Comparison of ENCODE assay signal across 9 cellular contexts in the genomic region with DNA sequence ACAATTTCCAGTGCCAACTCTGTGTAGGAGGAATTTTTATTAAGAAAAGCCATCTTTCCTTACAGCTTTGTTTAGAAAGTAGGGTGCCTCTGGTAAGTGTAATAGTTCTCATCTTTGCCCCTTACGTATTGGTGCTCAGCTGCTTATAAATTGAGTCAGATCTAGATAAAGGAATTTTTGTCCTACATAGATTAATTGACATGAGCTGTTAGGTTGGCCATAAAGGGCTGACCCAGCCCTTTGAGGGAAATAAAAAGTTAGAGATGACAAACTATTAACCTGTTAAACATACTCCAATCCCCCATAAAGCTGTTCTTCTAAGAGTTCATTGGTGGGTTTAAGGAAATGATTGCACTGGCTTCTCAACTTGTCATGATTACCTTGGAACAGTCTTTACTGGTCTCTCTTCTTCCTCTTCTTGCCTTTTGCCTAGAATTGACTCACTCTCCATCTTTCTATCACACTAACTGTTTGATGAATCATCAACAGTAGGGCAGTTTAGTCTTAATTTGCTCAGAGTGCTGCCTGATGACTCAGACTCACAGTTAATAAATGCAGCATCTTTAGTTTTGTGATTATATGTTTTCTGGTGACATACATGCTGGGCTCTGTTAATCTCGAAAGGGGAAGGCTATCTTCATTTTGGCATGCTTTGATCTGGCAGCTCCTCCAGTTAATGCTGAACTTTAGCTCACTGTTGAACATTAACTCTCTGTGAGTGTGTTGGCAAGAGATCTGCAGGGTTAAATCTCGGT. TPM values are rescaled to one million over a fixed set of nuclear protein-coding genes. Genes with fewer than 3 reads are reported as not detected.
DNase-seq lines count a peak whose midpoint lies in the region; ATAC-seq and TF ChIP-seq lines count a peak whose summit lies in the region.
"Had no signal": no experiment of that assay in that cellular context is flagged by ENCODE, and none has a peak within 500 bp of the region (broad histone marks: within the 10 kb centered on the region; RNA-seq: fewer than 3 reads in every experiment).

No MANE protein-coding gene starts in this region.

- TF ChIP-seq POLR2A in HCT116 (IDR thresholded peaks at IDR 0.05; ENCODE audit: borderline replicate concordance, extremely low read depth, insufficient read depth, insufficient read length) (no peak), NB4 (IDR thresholded peaks at IDR 0.05; ENCODE audit: extremely low read depth, insufficient read length) (no peak), stomach (IDR thresholded peaks at IDR 0.05) (no peak), vagina (IDR thresholded peaks at IDR 0.05) (no peak)

- no peaks in the 10 kb centered on the region for H3K9me3 Mint-ChIP-seq in dendritic cell treated with granulocyte-macrophage colony-stimulating factor and Interleukin-4, amounts not matched to agents 40 ng/mL and 50 ng/mL, for 4 days

- WGBS in stomach, 5 donors = 30 to 57% (median 37%) methylated on average over 3 of the region's 3 CpGs

- H3K9me3 ChIP-seq in HCT116 (ENCODE audit: control insufficient read depth in 1 of 2, insufficient read depth in 1 of 2, low read depth in 1 of 2, low read length in 2 of 2) (no peaks in the 10 kb centered on the region), stomach (no peaks in the 10 kb centered on the region), vagina (no peaks in the 10 kb centered on the region)

- TF ChIP-seq EP300 in stomach (IDR thresholded peaks at IDR 0.05) = no peak

- peaks cover 29% of the 10 kb centered on the region for H3K79me2 ChIP-seq in HCT116 (ENCODE audit: insufficient read depth, low read length)

- H3K27me3 ChIP-seq in HCT116 (ENCODE audit: insufficient read depth, low read length) = no peaks in the 10 kb centered on the region
- H3K27me3 ChIP-seq in stomach = no peaks in the 10 kb centered on the region
- H3K27me3 ChIP-seq in vagina = no peaks in the 10 kb centered on the region

- peak; percentile 94 for DNase-seq in ELR (ENCODE audit: low read depth)
- peak; percentile 86 for DNase-seq in HCT116 (ENCODE audit: low read depth, low spot score)
- DNase-seq in NB4 (ENCODE audit: low read depth) = peak; percentile 90
- DNase-seq in stomach = no peak
- no peak for DNase-seq in superior temporal gyrus (ENCODE audit: extremely low spot score)
- no peak for DNase-seq in vagina (ENCODE audit: extremely low spot score in 2 of 2)
- DNase-seq: left cardiac atrium had no signal

- POLR2A ChIA-PET in HCT116 (lab: Charles Lee) = interaction anchor here (1.0 to 1.3 kb wide), 3 partner anchors 14 to 42 kb away, joined by 3 read pairs; no protein-coding TSS in a partner anchor

- peak; percentile 42 for ATAC-seq in HCT116
- no peak for ATAC-seq in GM21367 (IDR thresholded peaks at IDR 0.05; ENCODE audit: unreplicated experiment)

- H3K9me2 ChIP-seq in HCT116 (ENCODE audit: insufficient read depth) = no peaks in the 10 kb centered on the region

- peak overlapping the region; percentile 68 for H3K27ac Mint-ChIP-seq in dendritic cell treated with granulocyte-macrophage colony-stimulating factor and Interleukin-4, amounts not matched to agents 40 ng/mL and 50 ng/mL, for 4 days

- H3K4me2 ChIP-seq in HCT116 (ENCODE audit: low read length) = peak overlapping the region; percentile 84

- no TSS peak for BruUV-seq in HCT116 (replicated peaks; lab: Mats Ljungman, UMichigan)

- no peaks in the 10 kb centered on the region for H3K36me3 ChIP-seq in HCT116 (ENCODE audit: control insufficient read depth in 1 of 2, insufficient read depth in 2 of 2, low read length in 2 of 2)
- no peaks in the 10 kb centered on the region for H3K36me3 ChIP-seq in stomach
- no peaks in the 10 kb centered on the region for H3K36me3 ChIP-seq in vagina

- TF ChIP-seq CTCF in HCT116 (IDR thresholded peaks at IDR 0.05 in 2 of 3, conservative IDR thresholded peaks at IDR 0.05 in 1 of 3; ENCODE audit: borderline replicate concordance in 1 of 3, insufficient read depth in 1 of 3, low read depth in 2 of 3, low read length in 2 of 3) = no peak
- no peak for TF ChIP-seq CTCF in NB4 (IDR thresholded peaks at IDR 0.05; ENCODE audit: low read depth, low read length)
- no peak for TF ChIP-seq CTCF in stomach (IDR thresholded peaks at IDR 0.05)
- TF ChIP-seq CTCF in vagina (IDR thresholded peaks at IDR 0.05) = no peak

- RAD21 ChIA-PET in HCT116 (lab: Charles Lee; ENCODE audit: low non-redundant PET in 1 of 2, low total read pairs in 2 of 2, uncharacterized antibody in 2 of 2, unreplicated experiment in 2 of 2) = no interaction called here

- H3K4me3 Mint-ChIP-seq in dendritic cell treated with granulocyte-macrophage colony-stimulating factor and Interleukin-4, amounts not matched to agents 40 ng/mL and 50 ng/mL, for 4 days = no peak overlapping the region

- H3K36me3 Mint-ChIP-seq in dendritic cell treated with granulocyte-macrophage colony-stimulating factor and Interleukin-4, amounts not matched to agents 40 ng/mL and 50 ng/mL, for 4 days (ENCODE audit: low read depth) = peaks cover 7% of the 10 kb centered on the region

- no peaks in the 10 kb centered on the region for H4K20me1 ChIP-seq in HCT116 (ENCODE audit: insufficient read depth)

- peak overlapping the region; percentile 31; the same call in 1 of the 2 replicates for H3K9ac ChIP-seq in HCT116 (ENCODE audit: low read length)

- TF ChIP-seq RAD21 in HCT116 (IDR thresholded peaks at IDR 0.05; ENCODE audit: low read depth) = no peak

- CTCF ChIA-PET in HCT116 (lab: Charles Lee) = interaction anchor here (0.7 to 1.8 kb wide), 5 partner anchors 45 to 109 kb away, joined by 3 to 7 read pairs (median 4); a partner anchor contains a TSS

- H3K4me3 ChIP-seq in HCT116 (replicated peaks in 1 of 2; ENCODE audit: low read depth in 1 of 2, low read length in 2 of 2) = peak overlapping the region; percentile 3 to 34; a peak in 3 of 4 replicates
- H3K4me3 ChIP-seq in NB4 (ENCODE audit: low read depth, low read length) = no peak overlapping the region
- H3K4me3 ChIP-seq in stomach = no peak overlapping the region
- H3K4me3 ChIP-seq in vagina = no peak overlapping the region

- no peaks in the 10 kb centered on the region for H3K27me3 Mint-ChIP-seq in dendritic cell treated with granulocyte-macrophage colony-stimulating factor and Interleukin-4, amounts not matched to agents 40 ng/mL and 50 ng/mL, for 4 days

- intact Hi-C loops in HCT116 (cut with micrococcal nuclease) (no loop called here), stomach (cut with DNase I; ENCODE audit: low total_unique reads) (no loop called here), vagina (cut with DNase I) (no loop called here)
- intact Hi-C loops in dendritic cell treated with granulocyte-macrophage colony-stimulating factor and Interleukin-4, amounts not matched to agents 40 ng/mL and 50 ng/mL, for 4 days (cut with micrococcal nuclease) = no loop called here

- H3K27ac ChIP-seq in HCT116 (ENCODE audit: low read depth, low read length) (peak overlapping the region; percentile 89), stomach (peak overlapping the region in 4 of 5 donors; percentile 8 to 66 (median 20)), vagina (no peak overlapping the region)

- H3K4me1 ChIP-seq in HCT116 (ENCODE audit: control insufficient read depth in 1 of 2, insufficient read depth in 2 of 2, low read length in 2 of 2) (peaks cover 92 to 100% of the 10 kb centered on the region in 2 experiments), stomach (peaks cover 64 to 95% (median 73%) of the 10 kb centered on the region in 4 donors), vagina (peaks cover 54% of the 10 kb centered on the region)

- H2AFZ ChIP-seq in HCT116 (ENCODE audit: low read depth, low read length, poor library complexity, severe bottlenecking) = no peak overlapping the region

- peaks cover 96% of the 10 kb centered on the region for H3K4me1 Mint-ChIP-seq in dendritic cell treated with granulocyte-macrophage colony-stimulating factor and Interleukin-4, amounts not matched to agents 40 ng/mL and 50 ng/mL, for 4 days (ENCODE audit: low read depth)

TF ChIP-seq in HCT116, 20 proteins besides CTCF, POLR2A, EP300 and RAD21:
- TF ChIP-seq JUND (IDR thresholded peaks at IDR 0.05) = no peak
- TF ChIP-seq ZFX (IDR thresholded peaks at IDR 0.05) = no peak
- TF ChIP-seq TCF7L2 (IDR thresholded peaks at IDR 0.05; ENCODE audit: borderline replicate concordance, extremely low read depth, insufficient read depth, insufficient read length) = peak; percentile 83
- no peak for TF ChIP-seq CBX3 (IDR thresholded peaks at IDR 0.05; ENCODE audit: low read depth)
- TF ChIP-seq POLR2AphosphoS5 (IDR thresholded peaks at IDR 0.05; ENCODE audit: low read depth, low read length) = peak; percentile 42; the same call in 1 of the 2 replicates
- TF ChIP-seq, protein P1, sequence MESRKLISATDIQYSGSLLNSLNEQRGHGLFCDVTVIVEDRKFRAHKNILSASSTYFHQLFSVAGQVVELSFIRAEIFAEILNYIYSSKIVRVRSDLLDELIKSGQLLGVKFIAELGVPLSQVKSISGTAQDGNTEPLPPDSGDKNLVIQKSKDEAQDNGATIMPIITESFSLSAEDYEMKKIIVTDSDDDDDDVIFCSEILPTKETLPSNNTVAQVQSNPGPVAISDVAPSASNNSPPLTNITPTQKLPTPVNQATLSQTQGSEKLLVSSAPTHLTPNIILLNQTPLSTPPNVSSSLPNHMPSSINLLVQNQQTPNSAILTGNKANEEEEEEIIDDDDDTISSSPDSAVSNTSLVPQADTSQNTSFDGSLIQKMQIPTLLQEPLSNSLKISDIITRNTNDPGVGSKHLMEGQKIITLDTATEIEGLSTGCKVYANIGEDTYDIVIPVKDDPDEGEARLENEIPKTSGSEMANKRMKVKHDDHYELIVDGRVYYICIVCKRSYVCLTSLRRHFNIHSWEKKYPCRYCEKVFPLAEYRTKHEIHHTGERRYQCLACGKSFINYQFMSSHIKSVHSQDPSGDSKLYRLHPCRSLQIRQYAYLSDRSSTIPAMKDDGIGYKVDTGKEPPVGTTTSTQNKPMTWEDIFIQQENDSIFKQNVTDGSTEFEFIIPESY (IDR thresholded peaks at IDR 0.05; ENCODE audit: extremely low read depth, insufficient replicate concordance, low read length) = no peak
- TF ChIP-seq, protein P2, sequence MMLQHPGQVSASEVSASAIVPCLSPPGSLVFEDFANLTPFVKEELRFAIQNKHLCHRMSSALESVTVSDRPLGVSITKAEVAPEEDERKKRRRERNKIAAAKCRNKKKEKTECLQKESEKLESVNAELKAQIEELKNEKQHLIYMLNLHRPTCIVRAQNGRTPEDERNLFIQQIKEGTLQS (IDR thresholded peaks at IDR 0.05) = no peak
- no peak for TF ChIP-seq CEBPB (IDR thresholded peaks at IDR 0.05; ENCODE audit: low read depth)
- no peak for TF ChIP-seq ZNF274 (IDR thresholded peaks at IDR 0.05; ENCODE audit: low read depth, low read length)
- TF ChIP-seq YY1 (IDR thresholded peaks at IDR 0.05; ENCODE audit: extremely low read depth, insufficient replicate concordance, low read depth, low read length) = peak; percentile 48

RNA-seq across cellular contexts. Expression of a gene that starts 51.7 kb away (rescaled TPM):
- 34.5 TPM for total RNA-seq in HCT116 (2021; ENCODE audit: unreplicated experiment)
- polyA plus RNA-seq in HCT116 (2012) = 8.3 and 11.5 TPM in 2 replicates
- total RNA-seq in stomach = 100 to 1,000 TPM in 1 of 5 donors, 10 to 100 TPM in 4; 26.8 to 115 (median 70.7) TPM
- 1 to 10 TPM; 4.0 to 4.5 (median 4.4) TPM for polyA plus RNA-seq in stomach
- total RNA-seq in vagina = 42.5 TPM

Comparison
In these comparisons a context has a peak if more than half of its experiments do, and no peak if none do; other contexts are left out.
1. DNase-seq: peak in ELR (single experiment), HCT116 (single experiment) and NB4 (single experiment); none in stomach (single experiment), superior temporal gyrus (single experiment) and vagina (0 of 2).
2. H3K4me3 ChIP-seq: peak in HCT116 (2 of 2); none in NB4 (single experiment), stomach (0 of 4) and vagina (0 of 2).